ENCODE assay signal across 1 cellular context in genomic region chr19:19540707-19541515, GRCh38.
TF ChIP-seq lines count a peak whose summit lies in the region.

No MANE protein-coding gene starts in this region.

TF ChIP-seq in GM23338, 12 proteins besides CTCF, POLR2A, EP300 and RAD21 (continued from another document):
- TF ChIP-seq ZNF462 (CRISPR knock-in tag; IDR thresholded peaks at IDR 0.05) (no peak), JUNB (IDR thresholded peaks at IDR 0.05; ENCODE audit: unreplicated experiment) (no peak)
TF ChIP-seq in GM23338: peak in this region for 0.
